Comparison of ENCODE assay signal across 16 cellular contexts in genomic region chr5:39521945-39522590, GRCh38.
DNase-seq lines count a peak whose midpoint lies in the region; ATAC-seq and TF ChIP-seq lines count a peak whose summit lies in the region.
"Had no signal": no experiment of that assay in that cellular context is flagged by ENCODE, and none has a peak within 500 bp of the region (broad histone marks: within the 10 kb centered on the region; RNA-seq: fewer than 3 reads in every experiment).

No MANE protein-coding gene starts in this region.

- H3K27ac Mint-ChIP-seq in osteocyte (ENCODE audit: unreplicated experiment): peak overlapping the region; percentile 51
- H3K27ac Mint-ChIP-seq in stimulated activated effector memory CD8-positive, alpha-beta T cell treated with anti-CD3 and anti-CD28 coated beads, Interleukin-12 subunit alpha, Interleukin-12 subunit beta, amount 100 ng/mL, for 72 hours: no peak overlapping the region
- H3K27ac Mint-ChIP-seq: CD8-positive, alpha-beta memory T cell; IgD-negative memory B cell had no signal

- H3K27ac ChIP-seq in MM.1S (ENCODE audit: low read length): peak overlapping the region; percentile 46; the same call in 1 of the 2 replicates

- no peaks in the 10 kb centered on the region for H4K20me1 ChIP-seq in MM.1S (ENCODE audit: insufficient read depth, low read length)

- H3K4me3 ChIP-seq in MM.1S (ENCODE audit: low read length): no peak overlapping the region
- H3K4me3 ChIP-seq: A549 had no signal

- no peaks in the 10 kb centered on the region for H3K79me2 ChIP-seq in MM.1S (ENCODE audit: low read length)

- H3F3A ChIP-seq in MM.1S (ENCODE audit: insufficient read depth, low read length): peaks cover 11% of the 10 kb centered on the region; the same call in 1 of the 2 replicates

- H3K4me1 ChIP-seq in MM.1S (ENCODE audit: low read length): peaks cover 28% of the 10 kb centered on the region

- peaks cover 5% of the 10 kb centered on the region for H3K9me3 Mint-ChIP-seq in osteocyte (ENCODE audit: unreplicated experiment)
- peaks cover 4% of the 10 kb centered on the region for H3K9me3 Mint-ChIP-seq in activated T-cell treated with anti-CD3 and anti-CD28 coated beads, Interleukin-2, amount 50 U/mL, for 4 hours
- H3K9me3 Mint-ChIP-seq in stimulated activated effector memory CD8-positive, alpha-beta T cell treated with anti-CD3 and anti-CD28 coated beads, Interleukin-12 subunit alpha, Interleukin-12 subunit beta, amount 100 ng/mL, for 72 hours: no peaks in the 10 kb centered on the region

- H3K9me3 ChIP-seq in MM.1S (replicated peaks; ENCODE audit: insufficient read depth, low read length): no peaks in the 10 kb centered on the region
- H3K9me3 ChIP-seq: A549, Caco-2 had no signal

- H3K36me3 Mint-ChIP-seq in osteocyte (ENCODE audit: unreplicated experiment): peaks cover 2% of the 10 kb centered on the region
- H3K36me3 Mint-ChIP-seq in activated T-cell treated with anti-CD3 and anti-CD28 coated beads, Interleukin-2, amount 50 U/mL, for 4 hours (ENCODE audit: insufficient read depth): no peaks in the 10 kb centered on the region
- no peaks in the 10 kb centered on the region for H3K36me3 Mint-ChIP-seq in stimulated activated effector memory CD8-positive, alpha-beta T cell treated with anti-CD3 and anti-CD28 coated beads, Interleukin-12 subunit alpha, Interleukin-12 subunit beta, amount 100 ng/mL, for 72 hours
- H3K36me3 Mint-ChIP-seq: CD14-positive monocyte; CD8-positive, alpha-beta memory T cell; IgD-negative memory B cell had no signal

- H3K4me1 Mint-ChIP-seq in osteocyte (ENCODE audit: unreplicated experiment): peaks cover 77% of the 10 kb centered on the region
- no peaks in the 10 kb centered on the region for H3K4me1 Mint-ChIP-seq in activated T-cell treated with anti-CD3 and anti-CD28 coated beads, Interleukin-2, amount 50 U/mL, for 4 hours (ENCODE audit: low read depth)
- no peaks in the 10 kb centered on the region for H3K4me1 Mint-ChIP-seq in stimulated activated effector memory CD8-positive, alpha-beta T cell treated with anti-CD3 and anti-CD28 coated beads, Interleukin-12 subunit alpha, Interleukin-12 subunit beta, amount 100 ng/mL, for 72 hours
- H3K4me1 Mint-ChIP-seq: CD8-positive, alpha-beta memory T cell had no signal

- TF ChIP-seq CTCF in MM.1S (IDR thresholded peaks at IDR 0.05; ENCODE audit: low read length) (no peak), osteocyte (IDR thresholded peaks at IDR 0.05) (no peak)

- DNase-seq in EH (ENCODE audit: low read depth) (peak; percentile 46), MM.1S (no peak), fibroblast of peridontal ligament (ENCODE audit: extremely low read depth) (peak; percentile 63), osteocyte (ENCODE audit: extremely low spot score, unreplicated experiment) (no peak)
- DNase-seq in activated T-cell treated with anti-CD3 and anti-CD28 coated beads, Interleukin-2, amount 50 U/mL, for 4 hours: no peak
- no peak for DNase-seq in stimulated activated CD4-positive, alpha-beta T cell treated with anti-CD3 and anti-CD28 coated beads, Interleukin-4, amount 100 ng/mL, for 1 hour
- DNase-seq in activated CD8-positive, alpha-beta memory T cell treated with anti-CD3 and anti-CD28 coated beads, Interleukin-2, amount 50 U/mL, for 4 hours: no peak
- DNase-seq in stimulated activated effector memory CD8-positive, alpha-beta T cell treated with anti-CD3 and anti-CD28 coated beads, Interleukin-12 subunit alpha, Interleukin-12 subunit beta, amount 100 ng/mL, for 72 hours (ENCODE audit: low spot score in 2 of 2): no peak
- DNase-seq: Caco-2; CD8-positive, alpha-beta memory T cell; DMS53; GOT3; H9 had no signal

- ATAC-seq in activated T-cell treated with anti-CD3 and anti-CD28 coated beads, Interleukin-2, amount 50 U/mL, for 4 hours: no peak
- no peak for ATAC-seq in stimulated activated effector memory CD8-positive, alpha-beta T cell treated with anti-CD3 and anti-CD28 coated beads, Interleukin-12 subunit alpha, Interleukin-12 subunit beta, amount 100 ng/mL, for 72 hours
- ATAC-seq: A549 had no signal

- H3K4me3 Mint-ChIP-seq in osteocyte (ENCODE audit: unreplicated experiment): no peak overlapping the region
- H3K4me3 Mint-ChIP-seq in activated T-cell treated with anti-CD3 and anti-CD28 coated beads, Interleukin-2, amount 50 U/mL, for 4 hours: no peak overlapping the region
- H3K4me3 Mint-ChIP-seq in stimulated activated effector memory CD8-positive, alpha-beta T cell treated with anti-CD3 and anti-CD28 coated beads, Interleukin-12 subunit alpha, Interleukin-12 subunit beta, amount 100 ng/mL, for 72 hours: no peak overlapping the region
- H3K4me3 Mint-ChIP-seq: CD14-positive monocyte; CD8-positive, alpha-beta memory T cell; H9; IgD-negative memory B cell had no signal

- peak overlapping the region; percentile 47; the same call in 1 of the 2 replicates for H2AFZ ChIP-seq in MM.1S (ENCODE audit: low read length)

- H3K36me3 ChIP-seq in MM.1S (replicated peaks; ENCODE audit: insufficient read depth, low read length): no peaks in the 10 kb centered on the region

- H3K9ac ChIP-seq in MM.1S (ENCODE audit: low read length): no peak overlapping the region

- H3K27me3 ChIP-seq in MM.1S (replicated peaks; ENCODE audit: insufficient read depth, low read length): no peaks in the 10 kb centered on the region

- H3K4me2 ChIP-seq in MM.1S (ENCODE audit: low read depth, low read length): peak overlapping the region; percentile 59; the same call in 1 of the 2 replicates
- H3K4me2 ChIP-seq: A549 had no signal

- H3K27me3 Mint-ChIP-seq in osteocyte (ENCODE audit: unreplicated experiment): no peaks in the 10 kb centered on the region
- H3K27me3 Mint-ChIP-seq in activated T-cell treated with anti-CD3 and anti-CD28 coated beads, Interleukin-2, amount 50 U/mL, for 4 hours (ENCODE audit: low read depth): peaks cover 7% of the 10 kb centered on the region

- H3K9me2 ChIP-seq in MM.1S (replicated peaks; ENCODE audit: insufficient read depth, low read length): no peaks in the 10 kb centered on the region

Comparison
In these comparisons a context has a peak if more than half of its experiments do, and no peak if none do; other contexts are left out.
1. DNase-seq: peak in EH (single experiment) and fibroblast of peridontal ligament (single experiment); none in MM.1S (single experiment), osteocyte (single experiment), activated T-cell treated with anti-CD3 and anti-CD28 coated beads, Interleukin-2, amount 50 U/mL, for 4 hours (single experiment), stimulated activated CD4-positive, alpha-beta T cell treated with anti-CD3 and anti-CD28 coated beads, Interleukin-4, amount 100 ng/mL, for 1 hour (single experiment), activated CD8-positive, alpha-beta memory T cell treated with anti-CD3 and anti-CD28 coated beads, Interleukin-2, amount 50 U/mL, for 4 hours (single experiment) and stimulated activated effector memory CD8-positive, alpha-beta T cell treated with anti-CD3 and anti-CD28 coated beads, Interleukin-12 subunit alpha, Interleukin-12 subunit beta, amount 100 ng/mL, for 72 hours (0 of 2).